Comparison of ENCODE assay signal across 25 cellular contexts in the genomic region with DNA sequence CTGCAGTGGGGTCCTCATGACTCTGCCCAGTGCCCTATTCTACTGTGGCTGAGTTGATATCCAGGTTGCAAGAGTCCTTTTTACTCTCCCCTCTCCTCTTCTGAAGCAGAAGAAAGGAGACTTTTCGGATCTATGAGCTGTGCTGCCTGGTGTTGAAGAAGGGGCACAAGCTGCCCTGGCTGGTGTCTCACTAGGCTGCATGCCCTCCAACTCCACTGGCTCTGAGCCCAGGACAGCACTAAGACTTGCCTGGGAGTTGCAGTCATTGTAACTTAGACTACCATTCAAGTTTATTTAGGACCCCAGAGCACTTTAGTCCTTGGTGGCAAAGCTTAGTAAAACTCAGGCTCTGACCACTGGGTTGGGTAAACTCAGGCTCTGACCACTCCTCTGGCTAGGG.
"Had no signal": no experiment of that assay in that cellular context is flagged by ENCODE, and none has a peak within 500 bp of the region (broad histone marks: within the 10 kb centered on the region; RNA-seq: fewer than 3 reads in every experiment).

No MANE protein-coding gene starts in this region.

- DNase-seq: activated CD4-positive, alpha-beta memory T cell treated with anti-CD3 and anti-CD28 coated beads for 36 hours; activated CD4-positive, alpha-beta T cell treated with anti-CD3 and anti-CD28 coated beads, Interleukin-2, amount 10 ng/mL, durations not matched to agents 24 days and 14 days; activated CD8-positive, alpha-beta memory T cell treated with anti-CD3 and anti-CD28 coated beads, Interleukin-2, amount 50 U/mL, for 4 hours; activated effector memory CD4-positive, alpha-beta T cell treated with anti-CD3 and anti-CD28 coated beads, Interleukin-2, amount 50 U/mL, for 16 hours; activated naive CD4-positive, alpha-beta T cell treated with anti-CD3 and anti-CD28 coated beads, Interleukin-2, amount 10 ng/mL, durations not matched to agents 7 days and 5 days; activated naive CD8-positive, alpha-beta T cell treated with anti-CD3 and anti-CD28 coated beads, Interleukin-2, amount 10 ng/mL, durations not matched to agents 7 days and 5 days; activated T-cell treated with anti-CD3 and anti-CD28 coated beads, Interleukin-2, amount 50 U/mL, for 1 hour; amniotic stem cell; cortex of kidney; effector memory CD8-positive, alpha-beta T cell; erythroblast; kidney glomerular epithelial cell; mammary epithelial cell; naive thymus-derived CD8-positive, alpha-beta T cell; psoas muscle; spleen; T-helper 17 cell; T1000; tibial artery; upper lobe of right lung; WERI-Rb-1 had no signal

- H3K4me1 ChIP-seq: gastroesophageal sphincter, parathyroid adenoma, psoas muscle, spleen, suprapubic skin, upper lobe of right lung had no signal

- H2AFZ ChIP-seq: parathyroid adenoma had no signal

- H3K27ac ChIP-seq: gastroesophageal sphincter, parathyroid adenoma, psoas muscle, spleen, suprapubic skin, tibial artery, upper lobe of right lung, WERI-Rb-1 had no signal

- H3K9ac ChIP-seq: parathyroid adenoma had no signal

- ATAC-seq: activated CD4-positive, CD25-positive, alpha-beta regulatory T cell treated with anti-CD3 and anti-CD28 coated beads, Interleukin-2, amount 50 U/mL, for 24 hours; effector memory CD8-positive, alpha-beta T cell; gastroesophageal sphincter; naive thymus-derived CD8-positive, alpha-beta T cell; psoas muscle; T-helper 17 cell; upper lobe of right lung had no signal

- H3K79me2 ChIP-seq: parathyroid adenoma had no signal

- H3K36me3 ChIP-seq: gastroesophageal sphincter, spleen, suprapubic skin, tibial artery, upper lobe of right lung, WERI-Rb-1 had no signal

- H3K9me3 ChIP-seq: gastroesophageal sphincter, psoas muscle, spleen, suprapubic skin, tibial artery, upper lobe of right lung had no signal

- H3K27me3 ChIP-seq: gastroesophageal sphincter, suprapubic skin, tibial artery, upper lobe of right lung had no signal

- H3K4me3 ChIP-seq: gastroesophageal sphincter, psoas muscle, spleen, suprapubic skin, tibial artery, upper lobe of right lung had no signal
